In the genomic region with DNA sequence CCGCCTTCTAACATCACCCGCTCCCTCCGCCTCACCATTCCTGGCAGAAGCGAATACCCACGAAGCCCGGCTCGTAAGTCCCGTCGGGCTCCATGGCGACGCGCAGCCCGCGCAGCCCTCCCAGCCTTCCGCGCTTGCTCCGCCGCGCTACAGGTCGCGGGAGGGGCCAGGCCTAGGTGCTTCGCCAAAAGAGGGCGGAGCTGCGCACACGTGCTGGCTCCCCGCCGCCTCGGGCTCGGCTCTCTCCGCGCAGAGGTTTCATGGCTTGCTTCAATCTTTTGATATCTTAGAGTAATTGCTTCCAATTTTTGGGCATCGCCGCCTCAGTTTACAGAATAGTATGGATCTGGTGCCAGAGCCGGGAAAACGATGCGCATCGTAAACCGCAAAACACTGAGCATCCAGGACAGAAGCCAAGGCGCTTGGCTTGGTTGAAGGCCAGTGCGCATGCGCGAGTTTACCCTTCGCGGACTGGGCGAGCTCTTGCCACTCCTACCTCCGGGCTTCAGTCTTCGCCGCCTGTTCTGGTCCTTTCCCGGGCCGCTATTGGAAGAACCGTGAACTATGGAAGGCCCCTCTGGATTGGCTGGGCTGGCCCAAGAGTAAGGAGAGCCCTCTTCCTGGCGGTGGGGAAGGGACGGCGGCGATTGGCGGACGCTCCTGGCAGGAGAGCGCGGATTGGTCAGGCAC, we compare ENCODE assay signal across 8 cellular contexts. TPM values are rescaled to one million over a fixed set of nuclear protein-coding genes. Genes with fewer than 3 reads are reported as not detected.
DNase-seq lines count a peak whose midpoint lies in the region; ATAC-seq, FAIRE-seq and TF ChIP-seq lines count a peak whose summit lies in the region.

A gene (minus strand): TSS at position 113 of the 690 bp plus-strand sequence. CDS start 19 bp downstream, at position 94.

- H3K27me3 ChIP-seq in BE2C: no peaks in the 10 kb centered on the region

- peak; percentile 99 for DNase-seq in BE2C
- peak; percentile 95 for DNase-seq in GM19240 (ENCODE audit: insufficient read length, low spot score)
- peak; percentile 100 for DNase-seq in NCI-H526 (lab: John Stamatoyannopoulos, UW)
- DNase-seq in activated CD4-positive, alpha-beta T cell treated with anti-CD3 and anti-CD28 coated beads for 48 hours: peak; percentile 98
- DNase-seq in kidney tubule cell (ENCODE audit: low spot score): peak; percentile 100
- DNase-seq in stimulated activated CD4-positive, alpha-beta T cell treated with anti-CD3 and anti-CD28 coated beads, Interleukin-1b, Interleukin-23, amount 100 ng/mL, for 24 hours (ENCODE audit: low read depth in 4 of 4, low spot score in 1 of 4): peak; percentile 92 to 100 (median 98)

- peaks cover 20% of the 10 kb centered on the region for H3K36me3 ChIP-seq in BE2C

- H3K9me3 ChIP-seq in BE2C: no peaks in the 10 kb centered on the region

- ATAC-seq in HG03460 (IDR thresholded peaks at IDR 0.05; ENCODE audit: unreplicated experiment): peak; percentile 77

- no peaks in the 10 kb centered on the region for H3K4me1 ChIP-seq in BE2C

- peak within 1 kb of the TSS; percentile 90 for H3K4me3 ChIP-seq in BE2C (ENCODE audit: low read depth, low read length)

- no peak for TF ChIP-seq CTCF in BE2C (IDR thresholded peaks at IDR 0.05; ENCODE audit: low read depth, low read length)

- FAIRE-seq in colon (lab: Jason Lieb, UNC): peak; percentile 68

RNA-seq across cellular contexts. Expression of the gene that starts here (rescaled TPM):
- polyA plus RNA-seq in BE2C (2012; ENCODE audit: insufficient read depth, insufficient read length, low read depth): 604 TPM

Comparison
In these comparisons a context has a peak if more than half of its experiments do, and no peak if none do; other contexts are left out.
1. Peak in every context shown above with its lines: DNase-seq, ATAC-seq and H3K4me3 ChIP-seq.